ENCODE assay signal across 25 cellular contexts in the genomic region with DNA sequence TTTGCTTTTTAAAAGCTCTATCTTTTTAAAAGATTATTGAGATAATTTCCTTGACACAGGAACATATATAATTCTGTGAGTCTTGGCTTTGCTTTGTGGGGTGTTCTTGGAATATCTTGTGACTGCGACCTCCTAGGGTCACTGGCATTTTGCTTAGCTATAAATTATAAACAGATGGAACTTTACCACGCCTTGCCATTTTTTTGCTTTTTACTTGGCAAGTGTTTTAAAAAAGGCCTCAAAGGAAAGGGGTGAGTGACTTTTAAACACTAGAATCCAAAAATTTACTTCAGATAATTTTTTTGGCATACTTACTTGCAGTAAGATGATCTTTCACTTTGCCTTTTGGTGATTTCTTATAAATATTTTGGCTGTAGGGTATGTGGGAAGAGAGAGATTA. TPM values are rescaled to one million over a fixed set of nuclear protein-coding genes. Genes with fewer than 3 reads are reported as not detected.
DNase-seq lines count a peak whose midpoint lies in the region; ATAC-seq and TF ChIP-seq lines count a peak whose summit lies in the region.
"Had no signal": no experiment of that assay in that cellular context is flagged by ENCODE, and none has a peak within 500 bp of the region (broad histone marks: within the 10 kb centered on the region; RNA-seq: fewer than 3 reads in every experiment).

No MANE protein-coding gene starts in this region.

- BruUV-seq in A673 (replicated peaks; lab: Mats Ljungman, UMichigan): no TSS peak

- POLR2A ChIA-PET in A673 (lab: Charles Lee; ENCODE audit: low non-redundant PET): no interaction called here

- no peak overlapping the region for H3K27ac ChIP-seq in A673 (ENCODE audit: low read depth, low read length, poor library complexity, severe bottlenecking)
- H3K27ac ChIP-seq: 22Rv1, RWPE1 had no signal

- CTCF ChIA-PET in A673 (lab: Charles Lee): no interaction called here

- TF ChIP-seq CTCF in A673 (conservative IDR thresholded peaks at IDR 0.05; ENCODE audit: low read depth, low read length): no peak
- TF ChIP-seq CTCF in fibroblast of mammary gland (conservative IDR thresholded peaks at IDR 0.05; ENCODE audit: control insufficient read depth, insufficient read depth, low read depth, low read length): no peak
- TF ChIP-seq CTCF in mesothelial cell of epicardium (IDR thresholded peaks at IDR 0.05; ENCODE audit: unreplicated experiment): no peak

- DNase-seq in A673 (ENCODE audit: low spot score): peak; percentile 17
- peak; percentile 77 for DNase-seq in adipocyte (ENCODE audit: low read depth)
- DNase-seq in fibroblast of mammary gland (ENCODE audit: low read depth): peak; percentile 7
- no peak for DNase-seq in mesothelial cell of epicardium (ENCODE audit: low spot score in 2 of 2, unreplicated experiment in 2 of 2)
- DNase-seq in activated T-cell treated with anti-CD3 and anti-CD28 coated beads, Interleukin-2, amount 50 U/mL, for 72 hours: no peak
- DNase-seq: AML-193; C1 segment of cervical spinal cord; Calu3; CD8-positive, alpha-beta T cell; DMS153; KBM-7; NCI-H1092; NCI-H1436; NCI-H1930; NCI-H226; NCI-H510A treated with DMSO at 0.1 percent for 48 hours; NCI-H748 treated with DMSO at 0.1 percent for 48 hours; SHP77 treated with DMSO at 0.1 percent for 48 hours; SK-N-SH had no signal

- H3K36me3 ChIP-seq in A673 (ENCODE audit: insufficient read depth, low read length, poor library complexity, severe bottlenecking): peaks cover 4% of the 10 kb centered on the region
- no peaks in the 10 kb centered on the region for H3K36me3 ChIP-seq in adipocyte (ENCODE audit: control insufficient read depth, insufficient read depth, low read length, severe bottlenecking)

- H3K4me1 Mint-ChIP-seq in mesothelial cell of epicardium: peaks cover 4% of the 10 kb centered on the region
- H3K4me1 Mint-ChIP-seq in activated T-cell treated with anti-CD3 and anti-CD28 coated beads, Interleukin-2, amount 50 U/mL, for 72 hours (ENCODE audit: low read depth): no peaks in the 10 kb centered on the region

- H3K27me3 ChIP-seq in A673 (replicated peaks; ENCODE audit: insufficient read depth, low read depth, low read length, poor library complexity) (no peaks in the 10 kb centered on the region), adipocyte (replicated peaks; ENCODE audit: control insufficient read depth, insufficient read depth, low read length) (no peaks in the 10 kb centered on the region)

- H3K4me3 Mint-ChIP-seq in mesothelial cell of epicardium: no peak overlapping the region
- no peak overlapping the region for H3K4me3 Mint-ChIP-seq in activated T-cell treated with anti-CD3 and anti-CD28 coated beads, Interleukin-2, amount 50 U/mL, for 72 hours
- H3K4me3 Mint-ChIP-seq: CD8-positive, alpha-beta T cell had no signal

- H3K27ac Mint-ChIP-seq in mesothelial cell of epicardium: peak overlapping the region; percentile 43
- H3K27ac Mint-ChIP-seq in activated T-cell treated with anti-CD3 and anti-CD28 coated beads, Interleukin-2, amount 50 U/mL, for 72 hours: no peak overlapping the region
- H3K27ac Mint-ChIP-seq: CD8-positive, alpha-beta T cell had no signal

- H3K27me3 Mint-ChIP-seq in mesothelial cell of epicardium (ENCODE audit: low read depth): no peaks in the 10 kb centered on the region
- H3K27me3 Mint-ChIP-seq in activated T-cell treated with anti-CD3 and anti-CD28 coated beads, Interleukin-2, amount 50 U/mL, for 72 hours (ENCODE audit: low read depth): no peaks in the 10 kb centered on the region

- H3K9ac ChIP-seq in adipocyte (ENCODE audit: low read length): no peak overlapping the region
- H3K9ac ChIP-seq: SK-N-SH had no signal

- no peaks in the 10 kb centered on the region for H3K36me3 Mint-ChIP-seq in mesothelial cell of epicardium
- H3K36me3 Mint-ChIP-seq in activated T-cell treated with anti-CD3 and anti-CD28 coated beads, Interleukin-2, amount 50 U/mL, for 72 hours (ENCODE audit: insufficient read depth in 2 of 2): peaks cover under 1 to 5% of the 10 kb centered on the region in 2 donors

- intact Hi-C loops in A673 (cut with micrococcal nuclease; ENCODE audit: unreplicated experiment): no loop called here

- ATAC-seq in HG03280 (IDR thresholded peaks at IDR 0.05; ENCODE audit: unreplicated experiment) (no peak), GM19324 (IDR thresholded peaks at IDR 0.05; ENCODE audit: low FRiP score, unreplicated experiment) (no peak), HG03565 (IDR thresholded peaks at IDR 0.05; ENCODE audit: unreplicated experiment) (no peak)
- no peak for ATAC-seq in activated T-cell treated with anti-CD3 and anti-CD28 coated beads, Interleukin-2, amount 50 U/mL, for 72 hours (replicated peaks in 1 of 2)
- ATAC-seq: CD8-positive, alpha-beta T cell; HCT116 had no signal

- H3K9me3 Mint-ChIP-seq in mesothelial cell of epicardium: no peaks in the 10 kb centered on the region
- H3K9me3 Mint-ChIP-seq in activated T-cell treated with anti-CD3 and anti-CD28 coated beads, Interleukin-2, amount 50 U/mL, for 72 hours: no peaks in the 10 kb centered on the region
- H3K9me3 Mint-ChIP-seq: CD8-positive, alpha-beta T cell had no signal

- H3K9me3 ChIP-seq in A673 (ENCODE audit: low read depth, low read length, poor library complexity, severe bottlenecking) (no peaks in the 10 kb centered on the region), adipocyte (ENCODE audit: control insufficient read depth, low read length) (no peaks in the 10 kb centered on the region)
- H3K9me3 ChIP-seq: SK-N-SH had no signal

- H3K4me1 ChIP-seq in A673 (ENCODE audit: insufficient read depth, low read length, poor library complexity, severe bottlenecking) (peaks cover 16% of the 10 kb centered on the region), adipocyte (ENCODE audit: control insufficient read depth, insufficient read depth, low read length) (peaks cover 6% of the 10 kb centered on the region)

- H3K4me3 ChIP-seq in A673 (ENCODE audit: low read depth, low read length, poor library complexity, severe bottlenecking) (no peak overlapping the region), adipocyte (ENCODE audit: low read length) (no peak overlapping the region), fibroblast of mammary gland (ENCODE audit: control insufficient read depth, low read depth, low read length) (no peak overlapping the region)

RNA-seq across cellular contexts. Expression of a gene that starts 43.7 kb away (rescaled TPM):
- total RNA-seq in A673 (2021): 33.0 and 33.4 TPM in 2 replicates
- total RNA-seq in mesothelial cell of epicardium: 20.0 to 21.7 TPM (median 20.3 TPM) in 3 replicates
- 10 to 100 TPM; 16.7 to 24.7 TPM for total RNA-seq in activated T-cell treated with anti-CD3 and anti-CD28 coated beads, Interleukin-2, amount 50 U/mL, for 72 hours

Comparison
In these comparisons a context has a peak if more than half of its experiments do, and no peak if none do; other contexts are left out.
1. DNase-seq: peak in A673 (single experiment), adipocyte (single experiment) and fibroblast of mammary gland (single experiment); none in mesothelial cell of epicardium (0 of 2) and activated T-cell treated with anti-CD3 and anti-CD28 coated beads, Interleukin-2, amount 50 U/mL, for 72 hours (0 of 2).